ENCODE assay signal across 19 cellular contexts in the genomic region with DNA sequence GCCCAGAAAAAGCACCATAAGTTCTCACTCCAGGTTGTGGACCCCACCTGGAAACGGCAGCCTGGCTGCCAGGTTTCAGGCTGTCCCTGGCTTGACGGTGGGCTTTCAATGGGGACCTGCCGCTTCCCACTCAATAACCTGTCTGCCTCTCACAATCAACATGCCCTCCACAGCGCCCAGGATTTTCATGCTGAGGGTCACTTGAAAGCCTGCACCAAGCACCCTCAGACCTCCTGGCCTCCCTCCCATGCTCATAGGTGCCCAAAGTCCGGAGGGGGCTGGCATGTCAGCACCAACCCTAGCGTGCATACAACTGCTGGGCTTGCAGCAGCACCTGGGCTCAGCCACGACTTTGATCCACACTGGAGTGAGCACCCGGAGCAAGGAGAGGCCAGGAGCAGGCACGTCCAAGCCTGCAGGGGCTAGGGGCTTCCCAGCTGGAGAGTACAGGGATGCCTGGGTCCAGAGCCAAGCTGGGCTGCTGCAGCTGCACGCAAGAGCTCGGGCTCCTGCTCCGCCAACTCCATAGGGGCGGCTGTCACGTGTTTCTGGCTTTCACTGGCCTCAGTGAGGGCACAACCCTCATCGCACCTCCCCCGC.
DNase-seq lines count a peak whose midpoint lies in the region; ATAC-seq, FAIRE-seq and TF ChIP-seq lines count a peak whose summit lies in the region.
"Had no signal": no experiment of that assay in that cellular context is flagged by ENCODE, and none has a peak within 500 bp of the region (broad histone marks: within the 10 kb centered on the region; RNA-seq: fewer than 3 reads in every experiment).

No MANE protein-coding gene starts in this region.

- ATAC-seq in right lobe of liver: no peak
- ATAC-seq in HepG2: no peak; the same call in 2 of the 3 replicates
- 0 out of 2 replicates have a peak, but pooled peaks have one; percentile 20 for ATAC-seq in WTC11
- peak; percentile 46 for ATAC-seq in aorta (ENCODE audit: low FRiP score)
- no peak for ATAC-seq in stimulated activated naive B cell treated with anti-CD40 and anti-IgM and Interleukin-4, amounts not matched to agents 10 μg/mL and 1 μg/mL and 100 μg/mL, for 72 hours (replicated peaks)
- ATAC-seq: Panc1 had no signal

- 60% methylated on average over 1 of the region's 16 CpGs for WGBS in right lobe of liver (ENCODE audit: insufficient coverage, low coverage, low lambda C conversion rate, missing lambda C conversion rate)
- 17% methylated on average over 7 of the region's 16 CpGs for WGBS in HepG2 (ENCODE audit: low lambda C conversion rate)
- WGBS in aorta, 2 donors: 88 to 90% methylated on average over 16 of the region's 16 CpGs

- TF ChIP-seq CTCF in right lobe of liver (IDR thresholded peaks at IDR 0.05) (no peak), HepG2 (CRISPR knock-in tag; IDR thresholded peaks at IDR 0.05) (no peak), WTC11 (IDR thresholded peaks at IDR 0.05) (no peak), neural progenitor cell (IDR thresholded peaks at IDR 0.05) (no peak)

- no peaks in the 10 kb centered on the region for H4K20me1 ChIP-seq in HepG2 (ENCODE audit: insufficient read depth, low read length)
- no peaks in the 10 kb centered on the region for H4K20me1 ChIP-seq in neural progenitor cell (ENCODE audit: low read depth)

- POLR2A ChIA-PET in HepG2 (lab: Yijun Ruan, JAX) (no interaction called here), WTC11 (lab: Charles Lee) (no interaction called here)

- in situ Hi-C loops in HepG2 (cut with HindIII; ENCODE audit: extremely low pct_ligation_motif_present, low pct_unique_long_range_greater_than_20kb): no loop called here
- in situ Hi-C loops in KBM-7 (cut with MboI; ENCODE audit: low pct_unique_long_range_greater_than_20kb, low sequenced_read_pairs): no loop called here

- H3K4me1 Mint-ChIP-seq in WTC11 (no peaks in the 10 kb centered on the region; the same call in 1 of the 2 replicates), neural progenitor cell (peaks cover 14% of the 10 kb centered on the region)
- H3K4me1 Mint-ChIP-seq in activated naive CD4-positive, alpha-beta T cell treated with anti-CD3 and anti-CD28 coated beads, Interleukin-2, amount 10 ng/mL, durations not matched to agents 7 days and 5 days: no peaks in the 10 kb centered on the region
- no peaks in the 10 kb centered on the region for H3K4me1 Mint-ChIP-seq in stimulated activated naive B cell treated with anti-CD40 and anti-IgM and Interleukin-4, amounts not matched to agents 10 μg/mL and 1 μg/mL and 100 μg/mL, for 72 hours

- H3K9me3 Mint-ChIP-seq in WTC11 (peaks cover 68% of the 10 kb centered on the region), neural progenitor cell (no peaks in the 10 kb centered on the region)
- H3K9me3 Mint-ChIP-seq in activated naive CD4-positive, alpha-beta T cell treated with anti-CD3 and anti-CD28 coated beads, Interleukin-2, amount 10 ng/mL, durations not matched to agents 7 days and 5 days: peaks cover 3% of the 10 kb centered on the region
- no peaks in the 10 kb centered on the region for H3K9me3 Mint-ChIP-seq in stimulated activated naive B cell treated with anti-CD40 and anti-IgM and Interleukin-4, amounts not matched to agents 10 μg/mL and 1 μg/mL and 100 μg/mL, for 72 hours

- H3K4me3 Mint-ChIP-seq in WTC11: no peak overlapping the region
- H3K4me3 Mint-ChIP-seq in neural progenitor cell: no peak overlapping the region
- H3K4me3 Mint-ChIP-seq in activated naive CD4-positive, alpha-beta T cell treated with anti-CD3 and anti-CD28 coated beads, Interleukin-2, amount 10 ng/mL, durations not matched to agents 7 days and 5 days: no peak overlapping the region
- no peak overlapping the region for H3K4me3 Mint-ChIP-seq in stimulated activated naive B cell treated with anti-CD40 and anti-IgM and Interleukin-4, amounts not matched to agents 10 μg/mL and 1 μg/mL and 100 μg/mL, for 72 hours

- no peaks in the 10 kb centered on the region for H3K79me2 ChIP-seq in HepG2 (ENCODE audit: insufficient read depth, low read length)
- H3K79me2 ChIP-seq in neural progenitor cell (ENCODE audit: low read depth): no peaks in the 10 kb centered on the region

- H3K27ac ChIP-seq in right lobe of liver: no peak overlapping the region
- H3K27ac ChIP-seq in HepG2 (ENCODE audit: extremely low read length, insufficient read depth, low read length): no peak overlapping the region
- H3K27ac ChIP-seq in neural progenitor cell: no peak overlapping the region
- H3K27ac ChIP-seq in aorta (ENCODE audit: low read depth in 1 of 2, low read length in 2 of 2): no peak overlapping the region
- H3K27ac ChIP-seq: C4-2B, SK-N-MC had no signal

- intact Hi-C loops in right lobe of liver (cut with DNase I) (no loop called here), HepG2 (cut with micrococcal nuclease; ENCODE audit: unreplicated experiment) (no loop called here), aorta (cut with DNase I) (no loop called here)

- CTCF ChIA-PET in HepG2 (lab: Yijun Ruan, JAX; ENCODE audit: low intra/inter-chr PET ratio, low total read pairs) (no interaction called here), WTC11 (lab: Charles Lee) (no interaction called here)
- CTCF ChIA-PET in activated naive CD4-positive, alpha-beta T cell treated with anti-CD3 and anti-CD28 coated beads, Interleukin-2, amount 10 ng/mL, durations not matched to agents 7 days and 5 days (lab: Charles Lee): no interaction called here

- BruUV-seq in HepG2 (replicated peaks; lab: Mats Ljungman, UMichigan): no TSS peak

- H3K27me3 Mint-ChIP-seq in WTC11 (ENCODE audit: low read depth): peaks cover 3% of the 10 kb centered on the region; the same call in 1 of the 2 replicates
- no peaks in the 10 kb centered on the region for H3K27me3 Mint-ChIP-seq in neural progenitor cell (ENCODE audit: insufficient read depth, low read depth)
- H3K27me3 Mint-ChIP-seq in activated naive CD4-positive, alpha-beta T cell treated with anti-CD3 and anti-CD28 coated beads, Interleukin-2, amount 10 ng/mL, durations not matched to agents 7 days and 5 days: no peaks in the 10 kb centered on the region
- H3K27me3 Mint-ChIP-seq in stimulated activated naive B cell treated with anti-CD40 and anti-IgM and Interleukin-4, amounts not matched to agents 10 μg/mL and 1 μg/mL and 100 μg/mL, for 72 hours: no peaks in the 10 kb centered on the region

- TF ChIP-seq EP300 in HepG2 (IDR thresholded peaks at IDR 0.05; ENCODE audit: low read depth in 2 of 2, low read length in 2 of 2): no peak
- no peak for TF ChIP-seq EP300 in HepG2 (CRISPR knock-in tag; IDR thresholded peaks at IDR 0.05; ENCODE audit: borderline replicate concordance)

- TF ChIP-seq POLR2A in right lobe of liver (IDR thresholded peaks at IDR 0.05) (no peak), HepG2 (IDR thresholded peaks at IDR 0.05; ENCODE audit: insufficient read depth in 1 of 2, low read depth in 2 of 2, low read length in 2 of 2) (no peak)

- DNase-seq in right lobe of liver (peak in 2 of 3 donors; percentile 13 to 41), HepG2 (ENCODE audit: low spot score) (no peak), WTC11 (ENCODE audit: low spot score) (no peak), neural progenitor cell (ENCODE audit: low spot score) (peak; percentile 13), aorta (peak in 1 of 2 donors; percentile 51), KBM-7 (no peak)
- no peak for DNase-seq in activated naive CD4-positive, alpha-beta T cell treated with anti-CD3 and anti-CD28 coated beads, Interleukin-2, amount 10 ng/mL, durations not matched to agents 7 days and 5 days
- no peak for DNase-seq in stimulated activated naive B cell treated with anti-CD40 and anti-IgM and Interleukin-4, amounts not matched to agents 10 μg/mL and 1 μg/mL and 100 μg/mL, for 72 hours
- DNase-seq: COR-L47, DMS153, NCI-H1417, NCI-H187 treated with DMSO at 0.1 percent for 48 hours, NCI-H446 treated with DMSO at 0.1 percent for 48 hours, NCI-H82 had no signal

- H3K27ac Mint-ChIP-seq in WTC11: no peak overlapping the region
- no peak overlapping the region for H3K27ac Mint-ChIP-seq in neural progenitor cell
- no peak overlapping the region for H3K27ac Mint-ChIP-seq in activated naive CD4-positive, alpha-beta T cell treated with anti-CD3 and anti-CD28 coated beads, Interleukin-2, amount 10 ng/mL, durations not matched to agents 7 days and 5 days
- no peak overlapping the region for H3K27ac Mint-ChIP-seq in stimulated activated naive B cell treated with anti-CD40 and anti-IgM and Interleukin-4, amounts not matched to agents 10 μg/mL and 1 μg/mL and 100 μg/mL, for 72 hours

- H3K4me3 ChIP-seq in right lobe of liver: no peak overlapping the region
- H3K4me3 ChIP-seq in HepG2 (replicated peaks in 1 of 3; ENCODE audit: insufficient read depth in 1 of 3, low read depth in 2 of 3, low read length in 3 of 3): no peak overlapping the region
- H3K4me3 ChIP-seq in neural progenitor cell: no peak overlapping the region
- H3K4me3 ChIP-seq in aorta (ENCODE audit: low read length in 2 of 2): no peak overlapping the region
- H3K4me3 ChIP-seq: HAP-1, SK-N-MC had no signal

- FAIRE-seq in HepG2 (lab: Jason Lieb, UNC): no peak
- FAIRE-seq: GM19239 had no signal

- H3K4me2 ChIP-seq in HepG2 (ENCODE audit: low read depth, low read length) (no peak overlapping the region), neural progenitor cell (no peak overlapping the region)

- H3K4me1 ChIP-seq in right lobe of liver: no peaks in the 10 kb centered on the region
- no peaks in the 10 kb centered on the region for H3K4me1 ChIP-seq in HepG2 (ENCODE audit: insufficient read depth, low read length)
- H3K4me1 ChIP-seq in neural progenitor cell: peaks cover 19% of the 10 kb centered on the region
- H3K4me1 ChIP-seq in aorta (ENCODE audit: control insufficient read depth in 1 of 2, insufficient read depth in 2 of 2, low read length in 2 of 2): no peaks in the 10 kb centered on the region

- H3K9me3 ChIP-seq in right lobe of liver (no peaks in the 10 kb centered on the region), HepG2 (ENCODE audit: low read length) (no peaks in the 10 kb centered on the region), neural progenitor cell (ENCODE audit: low read depth) (no peaks in the 10 kb centered on the region), aorta (ENCODE audit: control insufficient read depth, low read length) (no peaks in the 10 kb centered on the region)
- H3K9me3 ChIP-seq: HAP-1 had no signal

- H2AFZ ChIP-seq in HepG2 (ENCODE audit: low read length) (no peak overlapping the region), neural progenitor cell (replicated peaks) (peak overlapping the region; percentile 31)

- H3F3A ChIP-seq in neural progenitor cell (ENCODE audit: low read depth): no peaks in the 10 kb centered on the region

- no peaks in the 10 kb centered on the region for H3K27me3 ChIP-seq in right lobe of liver
- no peaks in the 10 kb centered on the region for H3K27me3 ChIP-seq in HepG2 (ENCODE audit: control insufficient read depth in 1 of 2, insufficient read depth in 2 of 2, low read length in 2 of 2)
- no peaks in the 10 kb centered on the region for H3K27me3 ChIP-seq in neural progenitor cell
- H3K27me3 ChIP-seq in aorta (ENCODE audit: control insufficient read depth in 1 of 2, insufficient read depth in 2 of 2, low read length in 1 of 2): no peaks in the 10 kb centered on the region

- no peak overlapping the region for H3K9ac ChIP-seq in HepG2 (ENCODE audit: insufficient read depth, low read depth, low read length)
- no peak overlapping the region for H3K9ac ChIP-seq in neural progenitor cell

- H3K36me3 ChIP-seq in right lobe of liver (no peaks in the 10 kb centered on the region), HepG2 (replicated peaks in 1 of 2; ENCODE audit: control insufficient read depth in 1 of 2, insufficient read depth in 2 of 2, low read length in 2 of 2) (no peaks in the 10 kb centered on the region), neural progenitor cell (no peaks in the 10 kb centered on the region), aorta (ENCODE audit: control insufficient read depth in 1 of 2, insufficient read depth in 2 of 2, low read length in 1 of 2) (no peaks in the 10 kb centered on the region)
- H3K36me3 ChIP-seq: HAP-1 had no signal

- H3K36me3 Mint-ChIP-seq in WTC11 (peaks cover 35% of the 10 kb centered on the region), neural progenitor cell (no peaks in the 10 kb centered on the region)
- H3K36me3 Mint-ChIP-seq in activated naive CD4-positive, alpha-beta T cell treated with anti-CD3 and anti-CD28 coated beads, Interleukin-2, amount 10 ng/mL, durations not matched to agents 7 days and 5 days: no peaks in the 10 kb centered on the region
- H3K36me3 Mint-ChIP-seq in stimulated activated naive B cell treated with anti-CD40 and anti-IgM and Interleukin-4, amounts not matched to agents 10 μg/mL and 1 μg/mL and 100 μg/mL, for 72 hours: no peaks in the 10 kb centered on the region

- no peak for TF ChIP-seq RAD21 in HepG2 (CRISPR knock-in tag; IDR thresholded peaks at IDR 0.05)

Comparison
In these comparisons a context has a peak if more than half of its experiments do, and no peak if none do; other contexts are left out.
1. DNase-seq: peak in right lobe of liver (2 of 3) and neural progenitor cell (single experiment); none in HepG2 (single experiment), WTC11 (single experiment), activated naive CD4-positive, alpha-beta T cell treated with anti-CD3 and anti-CD28 coated beads, Interleukin-2, amount 10 ng/mL, durations not matched to agents 7 days and 5 days (single experiment), KBM-7 (single experiment) and stimulated activated naive B cell treated with anti-CD40 and anti-IgM and Interleukin-4, amounts not matched to agents 10 μg/mL and 1 μg/mL and 100 μg/mL, for 72 hours (single experiment).
2. ATAC-seq: peak in WTC11 (single experiment) and aorta (single experiment); none in right lobe of liver (0 of 4), HepG2 (single experiment) and stimulated activated naive B cell treated with anti-CD40 and anti-IgM and Interleukin-4, amounts not matched to agents 10 μg/mL and 1 μg/mL and 100 μg/mL, for 72 hours (0 of 2).